Comparison of ENCODE assay signal across 31 cellular contexts in genomic region chr17:4675791-4676190, GRCh38. TPM values are rescaled to one million over a fixed set of nuclear protein-coding genes. Genes with fewer than 3 reads are reported as not detected.
"Had no signal": no experiment of that assay in that cellular context is flagged by ENCODE, and none has a peak within 500 bp of the region (broad histone marks: within the 10 kb centered on the region; RNA-seq: fewer than 3 reads in every experiment).

No MANE protein-coding gene starts in this region.

- H3K27me3 Mint-ChIP-seq: activated CD4-positive, alpha-beta T cell treated with anti-CD3 and anti-CD28 coated beads, Interleukin-2, amount 10 ng/mL, durations not matched to agents 7 days and 5 days; naive thymus-derived CD8-positive, alpha-beta T cell; stimulated activated memory B cell treated with anti-CD40 and anti-IgM and Interleukin-4, amounts not matched to agents 10 μg/mL and 1 μg/mL and 100 μg/mL, for 72 hours had no signal

- DNase-seq: activated CD4-positive, alpha-beta T cell treated with anti-CD3 and anti-CD28 coated beads, Interleukin-2, amount 10 ng/mL, durations not matched to agents 7 days and 5 days; activated CD8-positive, alpha-beta memory T cell treated with anti-CD3 and anti-CD28 coated beads, Interleukin-2, amount 50 U/mL, for 4 hours; activated T-cell treated with anti-CD3 and anti-CD28 coated beads, Interleukin-2, amount 50 U/mL, for 4 hours; amygdala; cerebellar nuclear complex; colonic mucosa; dorsolateral prefrontal cortex; effector memory CD4-positive, alpha-beta T cell; erythroblast; lower lobe of right lung; mesenchymal stem cell; naive thymus-derived CD8-positive, alpha-beta T cell; occipital lobe; psoas muscle; sigmoid colon; SK-N-SH; small intestine; stimulated activated CD4-positive, alpha-beta T cell treated with anti-CD3 and anti-CD28 coated beads, Interleukin-4, amount 100 ng/mL, for 24 hours; SW 1271; T-helper 9 cell had no signal

- ATAC-seq: activated CD4-positive, CD25-positive, alpha-beta regulatory T cell treated with anti-CD3 and anti-CD28 coated beads, Interleukin-2, amount 50 U/mL, for 24 hours; activated T-cell treated with anti-CD3 and anti-CD28 coated beads, Interleukin-2, amount 50 U/mL, for 4 hours; gastroesophageal sphincter; left lung; lower lobe of right lung; naive thymus-derived CD8-positive, alpha-beta T cell; psoas muscle; stimulated activated memory B cell treated with anti-CD40 and anti-IgM and Interleukin-4, amounts not matched to agents 10 μg/mL and 1 μg/mL and 100 μg/mL, for 72 hours had no signal

- H3K4me1 Mint-ChIP-seq: naive thymus-derived CD8-positive, alpha-beta T cell; neural crest cell; stimulated activated memory B cell treated with anti-CD40 and anti-IgM and Interleukin-4, amounts not matched to agents 10 μg/mL and 1 μg/mL and 100 μg/mL, for 72 hours had no signal

- H3K9me3 Mint-ChIP-seq: activated CD4-positive, alpha-beta T cell treated with anti-CD3 and anti-CD28 coated beads, Interleukin-2, amount 10 ng/mL, durations not matched to agents 7 days and 5 days; activated T-cell treated with anti-CD3 and anti-CD28 coated beads, Interleukin-2, amount 50 U/mL, for 4 hours; activated T-helper 2 cell treated with anti-CD3 and anti-CD28 coated beads, Interferon-gamma antibody, Interleukin-2, Interleukin-4, amounts not matched to agents 10 μg/mL and 5 μg/mL and 100 μg/mL, durations not matched to agents 14 hours and 24 hours and 36 hours; naive thymus-derived CD8-positive, alpha-beta T cell; neural crest cell; stimulated activated memory B cell treated with anti-CD40 and anti-IgM and Interleukin-4, amounts not matched to agents 10 μg/mL and 1 μg/mL and 100 μg/mL, for 72 hours; T-helper 1 cell treated with Interleukin-12 subunit alpha and Interleukin-12 subunit beta and Interleukin-4 antibody, amounts not matched to agents 30 μg/mL and 1 μg/mL, for 36 hours had no signal

- H3K27ac Mint-ChIP-seq: activated CD4-positive, alpha-beta T cell treated with anti-CD3 and anti-CD28 coated beads, Interleukin-2, amount 10 ng/mL, durations not matched to agents 7 days and 5 days; activated T-helper 2 cell treated with anti-CD3 and anti-CD28 coated beads, Interferon-gamma antibody, Interleukin-2, Interleukin-4, amounts not matched to agents 10 μg/mL and 5 μg/mL and 100 μg/mL, durations not matched to agents 14 hours and 24 hours and 36 hours; stimulated activated memory B cell treated with anti-CD40 and anti-IgM and Interleukin-4, amounts not matched to agents 10 μg/mL and 1 μg/mL and 100 μg/mL, for 72 hours had no signal

- H3K4me3 Mint-ChIP-seq: activated CD4-positive, alpha-beta T cell treated with anti-CD3 and anti-CD28 coated beads, Interleukin-2, amount 10 ng/mL, durations not matched to agents 7 days and 5 days; activated T-cell treated with anti-CD3 and anti-CD28 coated beads, Interleukin-2, amount 50 U/mL, for 4 hours; naive thymus-derived CD8-positive, alpha-beta T cell; neural crest cell; stimulated activated memory B cell treated with anti-CD40 and anti-IgM and Interleukin-4, amounts not matched to agents 10 μg/mL and 1 μg/mL and 100 μg/mL, for 72 hours; T-helper 1 cell treated with Interleukin-12 subunit alpha and Interleukin-12 subunit beta and Interleukin-4 antibody, amounts not matched to agents 30 μg/mL and 1 μg/mL, for 36 hours had no signal

RNA-seq across cellular contexts. Expression of gene ALOX15, which starts 34.3 kb away (rescaled TPM):
- total RNA-seq: activated CD8-positive, alpha-beta memory T cell treated with anti-CD3 and anti-CD28 coated beads for 36 hours; activated T-cell treated with anti-CD3 and anti-CD28 coated beads, Interleukin-2, amount 50 U/mL, for 4 hours; activated T-helper 2 cell treated with anti-CD3 and anti-CD28 coated beads, Interferon-gamma antibody, Interleukin-2, Interleukin-4, amounts not matched to agents 10 μg/mL and 5 μg/mL and 100 μg/mL, durations not matched to agents 14 hours and 24 hours and 36 hours; fibroblast of lung; fibroblast of villous mesenchyme; occipital lobe; tibial nerve had no signal
